Comparison of ENCODE assay signal across 11 cellular contexts in genomic region chr6:105791569-105792318, GRCh38.
DNase-seq lines count a peak whose midpoint lies in the region; ATAC-seq and TF ChIP-seq lines count a peak whose summit lies in the region.
"Had no signal": no experiment of that assay in that cellular context is flagged by ENCODE, and none has a peak within 500 bp of the region (broad histone marks: within the 10 kb centered on the region; RNA-seq: fewer than 3 reads in every experiment).

No MANE protein-coding gene starts in this region.

- no peaks in the 10 kb centered on the region for H3K36me3 ChIP-seq in left lung

- no peaks in the 10 kb centered on the region for H3K9me3 Mint-ChIP-seq in CD4-positive, alpha-beta T cell
- H3K9me3 Mint-ChIP-seq: naive thymus-derived CD8-positive, alpha-beta T cell had no signal

- H3K36me3 Mint-ChIP-seq in CD4-positive, alpha-beta T cell (ENCODE audit: low read depth) = no peaks in the 10 kb centered on the region
- H3K36me3 Mint-ChIP-seq: naive thymus-derived CD8-positive, alpha-beta T cell had no signal

- no peak overlapping the region for H3K27ac Mint-ChIP-seq in CD4-positive, alpha-beta T cell

- peaks cover 20% of the 10 kb centered on the region for H3K4me1 Mint-ChIP-seq in CD4-positive, alpha-beta T cell (ENCODE audit: low read depth)

- CTCF ChIA-PET in CD4-positive, alpha-beta T cell (lab: Charles Lee) = no interaction called here

- DNase-seq in left lobe of liver (ENCODE audit: low spot score) (peak; percentile 66), left lung (no peak)
- no peak for DNase-seq in CD4-positive, alpha-beta T cell
- DNase-seq: GDM1; hippocampal formation; naive thymus-derived CD8-positive, alpha-beta T cell; stimulated activated CD4-positive, alpha-beta T cell treated with anti-CD3 and anti-CD28 coated beads, Interleukin-4, amount 100 ng/mL, for 1 hour had no signal

- no peaks in the 10 kb centered on the region for H3K27me3 ChIP-seq in CD4-positive, alpha-beta T cell (ENCODE audit: control insufficient read depth, insufficient read depth, low read length)
- no peaks in the 10 kb centered on the region for H3K27me3 ChIP-seq in left lung

- peaks cover 0 to 34% of the 10 kb centered on the region in 2 donors for H3K4me1 ChIP-seq in left lung

- POLR2A ChIA-PET in CD4-positive, alpha-beta T cell (lab: Charles Lee) = no interaction called here

- no peaks in the 10 kb centered on the region for H3K9me3 ChIP-seq in CD4-positive, alpha-beta T cell (ENCODE audit: control insufficient read depth, low read length)
- no peaks in the 10 kb centered on the region for H3K9me3 ChIP-seq in left lung

- H3K4me3 ChIP-seq in left lung = no peak overlapping the region

- H3K27ac ChIP-seq in CD4-positive, alpha-beta T cell (ENCODE audit: low read depth, low read length) = no peak overlapping the region
- H3K27ac ChIP-seq in left lung = peak overlapping the region in 1 of 2 donors; percentile 31

- intact Hi-C loops in CD4-positive, alpha-beta T cell (cut with DNase I, micrococcal nuclease) = loop anchor here in 1 of 2 experiments (2.0 kb wide), 1 partner anchor 431 kb away; no protein-coding TSS in a partner anchor
- intact Hi-C loops in left lung (cut with DNase I) = no loop called here

- no peak for TF ChIP-seq CTCF in CD4-positive, alpha-beta T cell (IDR thresholded peaks at IDR 0.05)
- TF ChIP-seq CTCF in left lung (IDR thresholded peaks at IDR 0.05) = no peak

- no peak overlapping the region for H3K4me3 Mint-ChIP-seq in CD4-positive, alpha-beta T cell
- H3K4me3 Mint-ChIP-seq: naive thymus-derived CD8-positive, alpha-beta T cell had no signal

- ATAC-seq in GM18519 (IDR thresholded peaks at IDR 0.05; ENCODE audit: low FRiP score, unreplicated experiment) (peak; percentile 53), GM21381 (IDR thresholded peaks at IDR 0.05; ENCODE audit: unreplicated experiment) (peak; percentile 46), HG03342 (IDR thresholded peaks at IDR 0.05; ENCODE audit: unreplicated experiment) (peak; percentile 41), left lobe of liver (peak; percentile 43), HG03139 (IDR thresholded peaks at IDR 0.05; ENCODE audit: unreplicated experiment) (no peak), left lung (no peak)
- no peak for ATAC-seq in CD4-positive, alpha-beta T cell (ENCODE audit: poor library complexity)
- ATAC-seq: naive thymus-derived CD8-positive, alpha-beta T cell had no signal

- peaks cover 5% of the 10 kb centered on the region for H3K27me3 Mint-ChIP-seq in CD4-positive, alpha-beta T cell

Comparison
In these comparisons a context has a peak if more than half of its experiments do, and no peak if none do; other contexts are left out.
1. ATAC-seq: peak in GM18519 (single experiment), GM21381 (single experiment), HG03342 (single experiment) and left lobe of liver (single experiment); none in HG03139 (single experiment), CD4-positive, alpha-beta T cell (single experiment) and left lung (single experiment).